ENCODE assay signal across 17 cellular contexts in the genomic region with DNA sequence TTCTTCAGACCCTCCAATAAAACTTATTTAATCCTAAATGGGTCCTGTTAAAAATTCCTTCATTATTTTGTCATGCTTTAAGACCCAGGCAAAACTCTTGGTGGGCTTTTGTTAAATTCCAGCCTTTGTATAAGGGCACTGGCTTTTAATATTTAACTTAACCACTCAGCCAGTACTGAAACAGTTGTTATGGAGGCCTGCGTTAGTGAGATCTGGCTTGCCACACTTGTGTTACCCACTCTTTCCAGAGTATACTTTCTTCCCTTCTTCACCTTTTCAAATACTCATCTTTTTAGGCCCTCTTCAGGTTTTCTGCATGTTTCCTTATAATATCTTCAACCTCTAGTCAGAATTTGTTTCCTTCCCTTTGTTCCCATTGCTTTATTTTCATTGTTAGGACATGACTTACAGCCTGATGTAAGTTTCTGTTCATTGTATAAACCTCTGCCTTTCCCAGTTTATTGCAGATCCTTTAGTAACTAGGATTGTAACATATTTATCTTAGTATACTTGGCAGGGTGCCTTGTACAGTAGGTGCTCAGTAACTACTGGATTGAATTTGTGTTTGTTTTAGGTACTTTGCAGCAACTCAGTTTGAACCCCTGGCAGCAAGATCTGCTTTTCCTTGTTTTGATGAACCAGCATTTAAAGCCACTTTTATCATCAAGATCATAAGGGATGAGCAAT. TPM values are rescaled to one million over a fixed set of nuclear protein-coding genes. Genes with fewer than 3 reads are reported as not detected.
A peak's percentile ranks its signal among the peaks of the same experiment; 100 is the strongest.
DNase-seq lines count a peak whose midpoint lies in the region; ATAC-seq and TF ChIP-seq lines count a peak whose summit lies in the region.
"Had no signal": no experiment of that assay in that cellular context is flagged by ENCODE, and none has a peak within 500 bp of the region (broad histone marks: within the 10 kb centered on the region; RNA-seq: fewer than 3 reads in every experiment).

No MANE protein-coding gene starts in this region.

- no peak overlapping the region for H3K9ac ChIP-seq in mammary epithelial cell (ENCODE audit: insufficient read depth, low read length)

- no peaks in the 10 kb centered on the region for H3K4me1 ChIP-seq in mammary epithelial cell (ENCODE audit: insufficient read depth, low read length)
- H3K4me1 ChIP-seq: Caco-2 had no signal

- H3K27ac ChIP-seq in mammary epithelial cell (ENCODE audit: insufficient read depth, low read depth, low read length), result no peak overlapping the region
- H3K27ac ChIP-seq: 22Rv1, body of pancreas, HL-60, neutrophil had no signal

- H3K27ac Mint-ChIP-seq in T-helper 17 cell, result peak overlapping the region; percentile 90
- H3K27ac Mint-ChIP-seq in nephron, result peak overlapping the region; percentile 81 to 94 (median 94)
- H3K27ac Mint-ChIP-seq in activated naive CD8-positive, alpha-beta T cell treated with anti-CD3 and anti-CD28 coated beads, Interleukin-2, amount 50 U/mL, for 24 hours, result no peak overlapping the region
- H3K27ac Mint-ChIP-seq: activated T-helper 2 cell treated with anti-CD3 and anti-CD28 coated beads, Interferon-gamma antibody, Interleukin-2, Interleukin-4, amounts not matched to agents 10 μg/mL and 5 μg/mL and 100 μg/mL, durations not matched to agents 14 hours and 24 hours and 36 hours had no signal

- BruUV-seq in mammary epithelial cell (replicated peaks; lab: Mats Ljungman, UMichigan), result no TSS peak

- no peaks in the 10 kb centered on the region for H4K20me1 ChIP-seq in mammary epithelial cell (ENCODE audit: insufficient read depth, low read length)

- 0% methylated on average over 1 of the region's 1 CpG for WGBS in mammary epithelial cell (ENCODE audit: low coverage, missing lambda C conversion rate)

- in situ Hi-C loops in mammary epithelial cell (cut with MboI; ENCODE audit: low sequenced_read_pairs in 2 of 2), result no loop called here

- H3K36me3 Mint-ChIP-seq in T-helper 17 cell (ENCODE audit: low read depth) (peaks cover 10% of the 10 kb centered on the region), nephron (ENCODE audit: low read depth) (peaks cover 40% of the 10 kb centered on the region)
- peaks cover 41% of the 10 kb centered on the region for H3K36me3 Mint-ChIP-seq in activated naive CD8-positive, alpha-beta T cell treated with anti-CD3 and anti-CD28 coated beads, Interleukin-2, amount 50 U/mL, for 24 hours (ENCODE audit: low read depth)

- H3K4me3 ChIP-seq in mammary epithelial cell (replicated peaks in 1 of 3; ENCODE audit: insufficient read depth in 1 of 3, low read depth in 2 of 3, low read length in 3 of 3), result no peak overlapping the region
- H3K4me3 ChIP-seq: body of pancreas had no signal

- H3K4me1 Mint-ChIP-seq in T-helper 17 cell, result peaks cover 36% of the 10 kb centered on the region
- H3K4me1 Mint-ChIP-seq in nephron, result peaks cover 4% of the 10 kb centered on the region
- peaks cover 25% of the 10 kb centered on the region for H3K4me1 Mint-ChIP-seq in activated naive CD8-positive, alpha-beta T cell treated with anti-CD3 and anti-CD28 coated beads, Interleukin-2, amount 50 U/mL, for 24 hours

- no peak overlapping the region for H3K4me2 ChIP-seq in mammary epithelial cell (ENCODE audit: insufficient read depth, low read depth, low read length)

- H3K9me3 ChIP-seq in T-helper 17 cell (ENCODE audit: control insufficient read depth, low read length, poor library complexity, severe bottlenecking), result no peaks in the 10 kb centered on the region
- no peaks in the 10 kb centered on the region for H3K9me3 ChIP-seq in mammary epithelial cell (replicated peaks; ENCODE audit: insufficient read depth, low read length)
- H3K9me3 ChIP-seq: body of pancreas, Caco-2, neutrophil had no signal

- no peak overlapping the region for H3K4me3 Mint-ChIP-seq in T-helper 17 cell
- H3K4me3 Mint-ChIP-seq in nephron, result no peak overlapping the region
- H3K4me3 Mint-ChIP-seq in activated naive CD8-positive, alpha-beta T cell treated with anti-CD3 and anti-CD28 coated beads, Interleukin-2, amount 50 U/mL, for 24 hours, result no peak overlapping the region

- peaks cover 4% of the 10 kb centered on the region for H3K79me2 ChIP-seq in mammary epithelial cell (ENCODE audit: insufficient read depth, low read length)

- TF ChIP-seq CTCF in nephron (IDR thresholded peaks at IDR 0.05; ENCODE audit: unreplicated experiment in 3 of 3) (no peak), mammary epithelial cell (conservative IDR thresholded peaks at IDR 0.05 in 1 of 2, IDR thresholded peaks at IDR 0.05 in 1 of 2; ENCODE audit: extremely low read depth in 1 of 2, insufficient read depth in 1 of 2, low read depth in 1 of 2, low read length in 2 of 2) (no peak)

- no peaks in the 10 kb centered on the region for H3K27me3 Mint-ChIP-seq in T-helper 17 cell
- H3K27me3 Mint-ChIP-seq in nephron (ENCODE audit: low read depth), result no peaks in the 10 kb centered on the region
- H3K27me3 Mint-ChIP-seq in activated naive CD8-positive, alpha-beta T cell treated with anti-CD3 and anti-CD28 coated beads, Interleukin-2, amount 50 U/mL, for 24 hours, result no peaks in the 10 kb centered on the region

- no peaks in the 10 kb centered on the region for H3K27me3 ChIP-seq in mammary epithelial cell (ENCODE audit: insufficient read depth, low read length)
- H3K27me3 ChIP-seq: body of pancreas, neutrophil had no signal

- CTCF ChIA-PET in mammary epithelial cell (lab: Charles Lee; ENCODE audit: low non-redundant PET), result no interaction called here

- peaks cover 19% of the 10 kb centered on the region for H3K36me3 ChIP-seq in mammary epithelial cell (ENCODE audit: insufficient read depth, low read length)

- dilution Hi-C loops in mammary epithelial cell (cut with HindIII; ENCODE audit: low sequenced_read_pairs), result no loop called here

- H3K9me3 Mint-ChIP-seq in nephron, result no peaks in the 10 kb centered on the region
- no peaks in the 10 kb centered on the region for H3K9me3 Mint-ChIP-seq in activated naive CD8-positive, alpha-beta T cell treated with anti-CD3 and anti-CD28 coated beads, Interleukin-2, amount 50 U/mL, for 24 hours
- H3K9me3 Mint-ChIP-seq: activated T-helper 2 cell treated with anti-CD3 and anti-CD28 coated beads, Interferon-gamma antibody, Interleukin-2, Interleukin-4, amounts not matched to agents 10 μg/mL and 5 μg/mL and 100 μg/mL, durations not matched to agents 14 hours and 24 hours and 36 hours had no signal

- peak; percentile 1 for DNase-seq in NCI-H1092 treated with DMSO at 0.1 percent for 48 hours (lab: John Stamatoyannopoulos, UW)
- DNase-seq in NCI-H1092 (lab: John Stamatoyannopoulos, UW), result no peak
- DNase-seq in T-helper 17 cell, result no peak
- peak; percentile 13 for DNase-seq in glomerular visceral epithelial cell (ENCODE audit: extremely low spot score)
- DNase-seq in NOMO-1 treated with DMSO at 0.1 percent for 48 hours (lab: John Stamatoyannopoulos, UW; ENCODE audit: unreplicated experiment), result no peak
- no peak for DNase-seq in activated naive CD8-positive, alpha-beta T cell treated with anti-CD3 and anti-CD28 coated beads, Interleukin-2, amount 50 U/mL, for 24 hours
- DNase-seq in mammary epithelial cell, result no peak
- DNase-seq: Caco-2, H7, head of caudate nucleus, left ventricle myocardium superior had no signal

- intact Hi-C loops in mammary epithelial cell (cut with micrococcal nuclease), result no loop called here

- no peak for ATAC-seq in T-helper 17 cell
- no peak for ATAC-seq in activated naive CD8-positive, alpha-beta T cell treated with anti-CD3 and anti-CD28 coated beads, Interleukin-2, amount 50 U/mL, for 24 hours
- ATAC-seq: body of pancreas, left ventricle myocardium superior had no signal

- no peak overlapping the region for H2AFZ ChIP-seq in mammary epithelial cell (ENCODE audit: low read depth, low read length)

RNA-seq across cellular contexts. Expression of a gene that starts 48.8 kb away (rescaled TPM):
- total RNA-seq in T-helper 17 cell (10 to 100 TPM; 72.4 to 80.7 TPM), mammary epithelial cell (10 to 100 TPM; 38.5 to 77.5 TPM)
- polyA plus RNA-seq in mammary epithelial cell, result 17.7 TPM
- 71.7 TPM for polyA minus RNA-seq in mammary epithelial cell

Comparison
In these comparisons a context has a peak if more than half of its experiments do, and no peak if none do; other contexts are left out.
1. DNase-seq: peak in NCI-H1092 treated with DMSO at 0.1 percent for 48 hours (single experiment) and glomerular visceral epithelial cell (single experiment); none in NCI-H1092 (single experiment), T-helper 17 cell (0 of 3), NOMO-1 treated with DMSO at 0.1 percent for 48 hours (single experiment), activated naive CD8-positive, alpha-beta T cell treated with anti-CD3 and anti-CD28 coated beads, Interleukin-2, amount 50 U/mL, for 24 hours (single experiment) and mammary epithelial cell (single experiment).